ENCODE assay signal across 8 cellular contexts in genomic region chr5:151612689-151613427, GRCh38. TPM values are rescaled to one million over a fixed set of nuclear protein-coding genes. Genes with fewer than 3 reads are reported as not detected.
DNase-seq lines count a peak whose midpoint lies in the region; ATAC-seq and TF ChIP-seq lines count a peak whose summit lies in the region.

No MANE protein-coding gene starts in this region.

- peak; percentile 36 for DNase-seq in activated T-cell treated with anti-CD3 and anti-CD28 coated beads, Interleukin-2, amount 50 U/mL, for 24 hours
- peak in 34 of 56 donors; percentile 8 to 84 (median 46) for DNase-seq in nucleus accumbens (lab: John Stamatoyannopoulos, UW)
- no peak for DNase-seq in dedifferentiated amniotic fluid mesenchymal stem cell (ENCODE audit: extremely low spot score)
- no peak for DNase-seq in osteocyte (ENCODE audit: extremely low spot score, unreplicated experiment)
- no peak for DNase-seq in colonic mucosa
- DNase-seq in GDM1 (lab: John Stamatoyannopoulos, UW), result no peak

- ATAC-seq in GM19372 (IDR thresholded peaks at IDR 0.05; ENCODE audit: low read depth, unreplicated experiment), result peak; percentile 84
- ATAC-seq in HG03175 (IDR thresholded peaks at IDR 0.05; ENCODE audit: unreplicated experiment), result peak; percentile 89

- no peak overlapping the region for H3K4me3 ChIP-seq in colonic mucosa

- H3K4me3 Mint-ChIP-seq in activated T-cell treated with anti-CD3 and anti-CD28 coated beads, Interleukin-2, amount 50 U/mL, for 24 hours, result no peak overlapping the region
- no peak overlapping the region for H3K4me3 Mint-ChIP-seq in osteocyte (ENCODE audit: unreplicated experiment)

- TF ChIP-seq CTCF in osteocyte (IDR thresholded peaks at IDR 0.05) (no peak), colonic mucosa (IDR thresholded peaks at IDR 0.05) (no peak)

- no peak overlapping the region for H3K27ac ChIP-seq in colonic mucosa

- peak overlapping the region; percentile 60 for H3K27ac Mint-ChIP-seq in activated T-cell treated with anti-CD3 and anti-CD28 coated beads, Interleukin-2, amount 50 U/mL, for 24 hours
- no peak overlapping the region for H3K27ac Mint-ChIP-seq in osteocyte (ENCODE audit: unreplicated experiment)

- H3K27me3 Mint-ChIP-seq in activated T-cell treated with anti-CD3 and anti-CD28 coated beads, Interleukin-2, amount 50 U/mL, for 24 hours, result peaks cover 45% of the 10 kb centered on the region
- H3K27me3 Mint-ChIP-seq in osteocyte (ENCODE audit: unreplicated experiment), result peaks cover 4% of the 10 kb centered on the region

- no peaks in the 10 kb centered on the region for H3K9me3 ChIP-seq in colonic mucosa

- H3K36me3 ChIP-seq in colonic mucosa, result no peaks in the 10 kb centered on the region

- H3K36me3 Mint-ChIP-seq in activated T-cell treated with anti-CD3 and anti-CD28 coated beads, Interleukin-2, amount 50 U/mL, for 24 hours (ENCODE audit: low read depth), result no peaks in the 10 kb centered on the region
- H3K36me3 Mint-ChIP-seq in osteocyte (ENCODE audit: unreplicated experiment), result no peaks in the 10 kb centered on the region

- H3K4me1 Mint-ChIP-seq in activated T-cell treated with anti-CD3 and anti-CD28 coated beads, Interleukin-2, amount 50 U/mL, for 24 hours (ENCODE audit: low read depth), result peaks cover 12% of the 10 kb centered on the region
- H3K4me1 Mint-ChIP-seq in osteocyte (ENCODE audit: unreplicated experiment), result peaks cover 23% of the 10 kb centered on the region

- H3K9ac ChIP-seq in colonic mucosa (ENCODE audit: low read depth in 2 of 2, low read length in 2 of 2), result no peak overlapping the region

- intact Hi-C loops in colonic mucosa (cut with DNase I), result no loop called here

- H3K9me3 Mint-ChIP-seq in activated T-cell treated with anti-CD3 and anti-CD28 coated beads, Interleukin-2, amount 50 U/mL, for 24 hours, result peaks cover 5% of the 10 kb centered on the region
- H3K9me3 Mint-ChIP-seq in osteocyte (ENCODE audit: unreplicated experiment), result no peaks in the 10 kb centered on the region

- no peaks in the 10 kb centered on the region for H3K27me3 ChIP-seq in colonic mucosa

- H3K4me1 ChIP-seq in colonic mucosa, result no peaks in the 10 kb centered on the region

RNA-seq across cellular contexts. Expression of gene FAT2, which starts 21.7 kb away (rescaled TPM):
- total RNA-seq in osteocyte (30.1 and 38.4 TPM in 2 replicates), colonic mucosa (not detected)

Comparison
In these comparisons a context has a peak if more than half of its experiments do, and no peak if none do; other contexts are left out.
1. DNase-seq: peak in activated T-cell treated with anti-CD3 and anti-CD28 coated beads, Interleukin-2, amount 50 U/mL, for 24 hours (single experiment) and nucleus accumbens (34 of 56); none in dedifferentiated amniotic fluid mesenchymal stem cell (single experiment), osteocyte (single experiment), colonic mucosa (single experiment) and GDM1 (single experiment).
2. RNA of gene FAT2, which starts 21.7 kb away (total RNA-seq): 30.1 to 38.4 TPM in osteocyte; not detected in colonic mucosa; every median in the first group is over 10 times any median in the second.